In genomic region chr11:818396-819128, GRCh38 we compare ENCODE assay signal across 8 cellular contexts. TPM values are rescaled to one million over a fixed set of nuclear protein-coding genes. Genes with fewer than 3 reads are reported as not detected.
A peak's percentile ranks its signal among the peaks of the same experiment; 100 is the strongest.
DNase-seq lines count a peak whose midpoint lies in the region; ATAC-seq lines count a peak whose summit lies in the region.

PNPLA2 (plus strand) TSS chr11:818914; CDS start chr11:819719, 805 bp downstream.

- peak within 1 kb of the TSS; percentile 87 for H2BK5ac ChIP-seq in neuronal stem cell (ENCODE audit: low read length)

- peak; percentile 4 for ATAC-seq in GM21737 (IDR thresholded peaks at IDR 0.05; ENCODE audit: unreplicated experiment)
- no peak for ATAC-seq in HG03095 (IDR thresholded peaks at IDR 0.05; ENCODE audit: unreplicated experiment)

- H2AFZ ChIP-seq in neuronal stem cell (ENCODE audit: low read length) = peak within 1 kb of the TSS; percentile 94

- peak within 1 kb of the TSS; percentile 84 for H3K4me3 Mint-ChIP-seq in T-helper 1 cell treated with Interleukin-12 subunit alpha and Interleukin-12 subunit beta and Interleukin-4 antibody, amounts not matched to agents 30 μg/mL and 1 μg/mL, for 36 hours

- peaks cover 7% of the 10 kb centered on the region for H3K79me1 ChIP-seq in neuronal stem cell (ENCODE audit: low read depth, low read length)

- peak within 1 kb of the TSS; percentile 98 for H3K23ac ChIP-seq in neuronal stem cell (ENCODE audit: low read depth, low read length, poor library complexity)

- no peaks in the 10 kb centered on the region for H3K9me3 Mint-ChIP-seq in T-helper 1 cell treated with Interleukin-12 subunit alpha and Interleukin-12 subunit beta and Interleukin-4 antibody, amounts not matched to agents 30 μg/mL and 1 μg/mL, for 36 hours

- no peaks in the 10 kb centered on the region for H3K27me3 Mint-ChIP-seq in T-helper 1 cell treated with Interleukin-12 subunit alpha and Interleukin-12 subunit beta and Interleukin-4 antibody, amounts not matched to agents 30 μg/mL and 1 μg/mL, for 36 hours (ENCODE audit: low read depth)

- no peak within 1 kb of the TSS for H4K91ac ChIP-seq in neuronal stem cell (ENCODE audit: low read depth, low read length, poor library complexity)

- peak within 1 kb of the TSS; percentile 70 for H3K27ac Mint-ChIP-seq in T-helper 1 cell treated with Interleukin-12 subunit alpha and Interleukin-12 subunit beta and Interleukin-4 antibody, amounts not matched to agents 30 μg/mL and 1 μg/mL, for 36 hours

- peak; percentile 75 for DNase-seq in fibroblast of peridontal ligament (ENCODE audit: extremely low read depth)
- DNase-seq in neuronal stem cell (ENCODE audit: low spot score) = no peak
- no peak for DNase-seq in stimulated activated CD4-positive, alpha-beta T cell treated with anti-CD3 and anti-CD28 coated beads, Interleukin-4, amount 100 ng/mL, for 4 hours
- no peak for DNase-seq in cerebellar nuclear complex (lab: John Stamatoyannopoulos, UW)
- DNase-seq in nucleus accumbens (lab: John Stamatoyannopoulos, UW) = no peak

- H4K8ac ChIP-seq in neuronal stem cell (ENCODE audit: low read depth, low read length) = no peak within 1 kb of the TSS

- H3K4me2 ChIP-seq in neuronal stem cell (ENCODE audit: insufficient read depth, low read length, poor library complexity, severe bottlenecking) = peak within 1 kb of the TSS; percentile 83

- H2BK15ac ChIP-seq in neuronal stem cell (ENCODE audit: low read length) = peak within 1 kb of the TSS; percentile 96

- peak within 1 kb of the TSS; percentile 100 for H2AK5ac ChIP-seq in neuronal stem cell (ENCODE audit: low read depth, low read length)

- peaks cover 0 to 2% of the 10 kb centered on the region in 2 donors for H3K9me3 ChIP-seq in neuronal stem cell (replicated peaks in 1 of 2; ENCODE audit: control insufficient read depth in 2 of 2, insufficient read depth in 1 of 2, low read depth in 1 of 2, low read length in 2 of 2)

- H3K4me1 ChIP-seq in neuronal stem cell (ENCODE audit: control insufficient read depth in 2 of 2, insufficient read depth in 1 of 2, low read depth in 1 of 2, low read length in 2 of 2) = peaks cover 12 to 15% of the 10 kb centered on the region in 2 donors

- peak within 1 kb of the TSS; percentile 60 for H2BK12ac ChIP-seq in neuronal stem cell (ENCODE audit: low read length)

- peak within 1 kb of the TSS; percentile 95 for H3K9ac ChIP-seq in neuronal stem cell (ENCODE audit: low read depth, low read length, poor library complexity)

- H3K27ac ChIP-seq in neuronal stem cell (replicated peaks; ENCODE audit: low read length) = peak within 1 kb of the TSS; percentile 67

- no peaks in the 10 kb centered on the region for H3K27me3 ChIP-seq in neuronal stem cell (ENCODE audit: control insufficient read depth in 3 of 3, insufficient read depth in 3 of 3, low read depth in 1 of 3, low read length in 3 of 3)

- H3K4ac ChIP-seq in neuronal stem cell (ENCODE audit: low read length) = peak within 1 kb of the TSS; percentile 37

- H3K4me1 Mint-ChIP-seq in T-helper 1 cell treated with Interleukin-12 subunit alpha and Interleukin-12 subunit beta and Interleukin-4 antibody, amounts not matched to agents 30 μg/mL and 1 μg/mL, for 36 hours (ENCODE audit: low read depth) = peaks cover 7% of the 10 kb centered on the region

- peak within 1 kb of the TSS; percentile 94 for H3K14ac ChIP-seq in neuronal stem cell (ENCODE audit: low read length)

- WGBS in neuronal stem cell (ENCODE audit: extremely low coverage in 2 of 2, insufficient read length in 2 of 2, insufficient replicate concordance in 1 of 2), 2 donors = no CpG with 5 or more reads among the region's 20 CpGs

- no peak within 1 kb of the TSS for H2BK120ac ChIP-seq in neuronal stem cell (ENCODE audit: low read depth, low read length)

- H3K36me3 ChIP-seq in neuronal stem cell (replicated peaks in 1 of 2; ENCODE audit: control insufficient read depth in 2 of 2, insufficient read depth in 2 of 2, low read length in 2 of 2) = peaks cover 4 to 30% of the 10 kb centered on the region in 2 donors

- peaks cover 3% of the 10 kb centered on the region for H3K36me3 Mint-ChIP-seq in T-helper 1 cell treated with Interleukin-12 subunit alpha and Interleukin-12 subunit beta and Interleukin-4 antibody, amounts not matched to agents 30 μg/mL and 1 μg/mL, for 36 hours (ENCODE audit: low read depth)

- peak within 1 kb of the TSS; percentile 99 for H3K18ac ChIP-seq in neuronal stem cell (ENCODE audit: low read length)

- peak within 1 kb of the TSS; percentile 92 to 99 for H3K4me3 ChIP-seq in neuronal stem cell (ENCODE audit: low read length in 2 of 2)

RNA-seq across cellular contexts. Expression of gene PNPLA2, which starts in this region (rescaled TPM):
- polyA plus RNA-seq in neuronal stem cell (2013, experiment 1 of 2) = 34.4 TPM
- polyA plus RNA-seq in neuronal stem cell (2013, experiment 2 of 2) = 33.9 TPM
